8 cellular contexts compared by ENCODE assay signal in genomic region chr3:71069797-71070196, GRCh38.
DNase-seq lines count a peak whose midpoint lies in the region; ATAC-seq, FAIRE-seq and TF ChIP-seq lines count a peak whose summit lies in the region.

No MANE protein-coding gene starts in this region.

- no peaks in the 10 kb centered on the region for H3K4me1 ChIP-seq in GM12878 (ENCODE audit: control insufficient read depth, insufficient read depth, low read length)

- no peak overlapping the region for H3K9ac ChIP-seq in GM12878 (ENCODE audit: control insufficient read depth, insufficient read depth, low read length)

- no peaks in the 10 kb centered on the region for H4K20me1 ChIP-seq in GM12878 (ENCODE audit: control insufficient read depth, insufficient read depth)

- intact Hi-C loops in GM12878 (cut with micrococcal nuclease; ENCODE audit: unreplicated experiment): loop anchor here (1.0 to 5.0 kb wide), 3 partner anchors 62 to 518 kb away; no protein-coding TSS in a partner anchor

- H3K4me1 Mint-ChIP-seq in T-helper 17 cell: peaks cover 52% of the 10 kb centered on the region

- no peak overlapping the region for H2AFZ ChIP-seq in GM12878 (ENCODE audit: control insufficient read depth, low read depth, low read length)

- H3K36me3 ChIP-seq in GM06990 (ENCODE audit: control insufficient read depth, insufficient read depth, low read length) (no peaks in the 10 kb centered on the region), GM12878 (ENCODE audit: control insufficient read depth in 2 of 2, insufficient read depth in 2 of 2, low read length in 1 of 2) (no peaks in the 10 kb centered on the region), kidney epithelial cell (ENCODE audit: control insufficient read depth, insufficient read depth, low read length) (no peaks in the 10 kb centered on the region)

- POLR2A ChIA-PET in GM12878 (lab: Charles Lee): no interaction called here

- no peak overlapping the region for H3K27ac ChIP-seq in GM12878 (ENCODE audit: control insufficient read depth, insufficient read depth)

- TF ChIP-seq CTCF in GM06990 (IDR thresholded peaks at IDR 0.05; ENCODE audit: insufficient read depth, low read length, poor library complexity, severe bottlenecking) (peak; percentile 31), GM12878 (IDR thresholded peaks at IDR 0.05 in 2 of 3, conservative IDR thresholded peaks at IDR 0.05 in 1 of 3; ENCODE audit: control insufficient read depth in 2 of 3, extremely low read depth in 1 of 3, insufficient read depth in 1 of 3, low read depth in 3 of 3, low read length in 3 of 3) (peak; percentile 41 to 53 (median 52); a peak in 5 of 6 replicates), kidney epithelial cell (IDR thresholded peaks at IDR 0.05; ENCODE audit: insufficient read depth, low read length, poor library complexity, severe bottlenecking) (peak; percentile 44)

- CTCF ChIA-PET in GM12878 (lab: Yijun Ruan, JAX): no interaction called here

- TF ChIP-seq EP300 in GM12878 (IDR thresholded peaks at IDR 0.05; ENCODE audit: borderline replicate concordance in 1 of 2, control insufficient read depth in 1 of 2, low read depth in 2 of 2, low read length in 2 of 2): no peak

- no peak overlapping the region for H3K27ac Mint-ChIP-seq in T-helper 17 cell

- SMC1A ChIA-PET in GM12878 (lab: Charles Lee; ENCODE audit: uncharacterized antibody, unreplicated experiment): interaction anchor here (1.6 kb wide), 1 partner anchor 10 kb away, joined by 4 read pairs; no protein-coding TSS in a partner anchor

- H3K4me3 Mint-ChIP-seq in T-helper 17 cell: no peak overlapping the region

- TF ChIP-seq POLR2A in GM12878 (IDR thresholded peaks at IDR 0.05; ENCODE audit: low read depth, low read length): no peak

- in situ Hi-C loops in GM12878 (cut with MboI): no loop called here

- H3K4me2 ChIP-seq in GM12878 (ENCODE audit: control insufficient read depth, insufficient read depth): no peak overlapping the region

- H3K9me3 ChIP-seq in T-helper 17 cell (ENCODE audit: control insufficient read depth, low read length, poor library complexity, severe bottlenecking) (no peaks in the 10 kb centered on the region), GM12878 (replicated peaks; ENCODE audit: control insufficient read depth, insufficient read depth, low read length) (no peaks in the 10 kb centered on the region; the same call in 2 of the 3 replicates)

- no peak for DNase-seq in GM06990 (ENCODE audit: extremely low read depth, insufficient read length)
- DNase-seq in Jurkat, Clone E6-1 (ENCODE audit: low read depth, low spot score): peak; percentile 65
- peak; percentile 23 to 60 (median 46) for DNase-seq in T-helper 17 cell
- no peak for DNase-seq in GM12878 (ENCODE audit: low read depth, low spot score)
- no peak for DNase-seq in kidney epithelial cell (ENCODE audit: low read depth)
- DNase-seq in stimulated activated CD4-positive, alpha-beta T cell treated with anti-CD3 and anti-CD28 coated beads, Interleukin-4, amount 100 ng/mL, for 4 hours: peak; percentile 56 to 76
- no peak for DNase-seq in HK-2 (ENCODE audit: unreplicated experiment)
- no peak for DNase-seq in NCI-H187 (lab: John Stamatoyannopoulos, UW)

- H3K27me3 Mint-ChIP-seq in T-helper 17 cell: no peaks in the 10 kb centered on the region

- ATAC-seq in T-helper 17 cell: peak; percentile 36
- ATAC-seq in GM12878: peak; percentile 77

- RAD21 ChIA-PET in GM12878 (lab: Charles Lee; ENCODE audit: unreplicated experiment): no interaction called here

- 50% methylated on average over 4 of the region's 4 CpGs for WGBS in GM12878 (ENCODE audit: insufficient coverage, insufficient replicate concordance, low lambda C conversion rate, missing lambda C conversion rate)

- peak; percentile 71 for TF ChIP-seq RAD21 in GM12878 (IDR thresholded peaks at IDR 0.05; ENCODE audit: insufficient read depth, low read depth, low read length)

- no peaks in the 10 kb centered on the region for H3K36me3 Mint-ChIP-seq in T-helper 17 cell (ENCODE audit: low read depth)

- BruUV-seq in GM12878 (replicated peaks; lab: Mats Ljungman, UMichigan): no TSS peak

- H3K4me3 ChIP-seq in GM06990 (replicated peaks; ENCODE audit: low read depth, low read length): no peak overlapping the region
- H3K4me3 ChIP-seq in Jurkat, Clone E6-1 (ENCODE audit: low read length): no peak overlapping the region
- no peak overlapping the region for H3K4me3 ChIP-seq in GM12878
- no peak overlapping the region for H3K4me3 ChIP-seq in kidney epithelial cell (ENCODE audit: low read depth, low read length)

- H3K79me2 ChIP-seq in GM12878 (ENCODE audit: control insufficient read depth, insufficient read depth, low read length): no peaks in the 10 kb centered on the region

- H3K27me3 ChIP-seq in GM06990 (replicated peaks; ENCODE audit: control insufficient read depth, insufficient read depth, low read length) (no peaks in the 10 kb centered on the region; the same call in 1 of the 2 replicates), GM12878 (replicated peaks in 1 of 2; ENCODE audit: control insufficient read depth in 2 of 2, insufficient read depth in 2 of 2, low read length in 1 of 2) (peaks cover 4 to 9% of the 10 kb centered on the region in 2 experiments; a peak in 3 of 4 replicates), kidney epithelial cell (ENCODE audit: control insufficient read depth, insufficient read depth, low read length) (no peaks in the 10 kb centered on the region)

- no peak for FAIRE-seq in GM12878 (lab: Jason Lieb, UNC)

TF ChIP-seq in GM12878, 131 proteins besides CTCF, POLR2A, EP300 and RAD21:
- TF ChIP-seq NR2C1 (IDR thresholded peaks at IDR 0.05) (no peak), SMC3 (IDR thresholded peaks at IDR 0.05; ENCODE audit: borderline replicate concordance, low read length) (peak; percentile 57; the same call in 1 of the 2 replicates)

Comparison
In these comparisons a context has a peak if more than half of its experiments do, and no peak if none do; other contexts are left out.
1. DNase-seq: peak in Jurkat, Clone E6-1 (single experiment), T-helper 17 cell (3 of 3) and stimulated activated CD4-positive, alpha-beta T cell treated with anti-CD3 and anti-CD28 coated beads, Interleukin-4, amount 100 ng/mL, for 4 hours (2 of 2); none in GM06990 (single experiment), GM12878 (single experiment), kidney epithelial cell (single experiment), HK-2 (single experiment) and NCI-H187 (0 of 2).
2. Peak in every context shown above with its lines, with median percentiles within 50 percentile points of each other: CTCF ChIP-seq.